Comparison of ENCODE assay signal across 9 cellular contexts in the genomic region with DNA sequence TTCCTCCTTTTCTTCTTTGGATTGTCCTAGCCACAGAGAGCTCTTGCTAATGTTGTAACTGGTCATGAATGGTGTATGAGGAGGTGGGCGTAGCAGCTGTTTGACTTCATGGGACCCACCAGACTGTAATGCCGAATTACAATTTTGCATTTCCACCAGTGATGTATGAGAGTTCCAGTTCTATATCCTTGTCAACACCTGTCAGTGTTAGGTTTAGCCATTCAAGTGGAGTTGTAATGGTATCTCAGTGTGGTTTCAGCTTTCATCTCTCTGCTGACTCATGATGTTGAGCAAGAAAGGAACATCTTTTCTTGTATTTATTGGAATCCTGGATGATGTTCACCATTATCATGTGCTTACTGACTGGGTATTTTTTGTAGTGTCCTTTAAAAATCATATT. TPM values are rescaled to one million over a fixed set of nuclear protein-coding genes. Genes with fewer than 3 reads are reported as not detected.
A peak's percentile ranks its signal among the peaks of the same experiment; 100 is the strongest.
DNase-seq lines count a peak whose midpoint lies in the region; ATAC-seq and TF ChIP-seq lines count a peak whose summit lies in the region.
"Had no signal": no experiment of that assay in that cellular context is flagged by ENCODE, and none has a peak within 500 bp of the region (broad histone marks: within the 10 kb centered on the region; RNA-seq: fewer than 3 reads in every experiment).

No MANE protein-coding gene starts in this region.

- in situ Hi-C loops in KBM-7 (cut with MboI; ENCODE audit: low pct_unique_long_range_greater_than_20kb, low sequenced_read_pairs): no loop called here

- no peaks in the 10 kb centered on the region for H3K36me3 ChIP-seq in aorta (ENCODE audit: control insufficient read depth in 1 of 2, insufficient read depth in 2 of 2, low read length in 1 of 2)

- H3K9me3 Mint-ChIP-seq in activated naive CD8-positive, alpha-beta T cell treated with anti-CD3 and anti-CD28 coated beads, Interleukin-2, amount 50 U/mL, for 24 hours: no peaks in the 10 kb centered on the region
- H3K9me3 Mint-ChIP-seq in neural crest cell: no peaks in the 10 kb centered on the region
- H3K9me3 Mint-ChIP-seq: memory B cell had no signal

- 94 to 98% methylated on average over 2 of the region's 2 CpGs for WGBS in aorta, 2 donors

- H3K36me3 Mint-ChIP-seq in activated naive CD8-positive, alpha-beta T cell treated with anti-CD3 and anti-CD28 coated beads, Interleukin-2, amount 50 U/mL, for 24 hours (ENCODE audit: low read depth): peaks cover 41% of the 10 kb centered on the region
- no peaks in the 10 kb centered on the region for H3K36me3 Mint-ChIP-seq in neural crest cell (ENCODE audit: low read depth)

- DNase-seq in GM12865 (ENCODE audit: low read depth) (peak; percentile 64), KBM-7 (peak; percentile 53), neural crest cell (ENCODE audit: low read depth, low spot score) (no peak), midbrain (lab: John Stamatoyannopoulos, UW) (no peak), aorta (no peak), COLO829 (ENCODE audit: low spot score) (no peak)
- no peak for DNase-seq in activated naive CD8-positive, alpha-beta T cell treated with anti-CD3 and anti-CD28 coated beads, Interleukin-2, amount 50 U/mL, for 24 hours

- H3K27me3 Mint-ChIP-seq in activated naive CD8-positive, alpha-beta T cell treated with anti-CD3 and anti-CD28 coated beads, Interleukin-2, amount 50 U/mL, for 24 hours: no peaks in the 10 kb centered on the region
- peaks cover 3% of the 10 kb centered on the region for H3K27me3 Mint-ChIP-seq in neural crest cell (ENCODE audit: low read depth)
- H3K27me3 Mint-ChIP-seq: memory B cell had no signal

- no peak overlapping the region for H3K27ac ChIP-seq in aorta (ENCODE audit: low read depth in 1 of 2, low read length in 2 of 2)

- H3K4me3 ChIP-seq in GM12865 (ENCODE audit: low read depth, low read length): no peak overlapping the region
- no peak overlapping the region for H3K4me3 ChIP-seq in aorta (ENCODE audit: low read length in 2 of 2)

- peak overlapping the region; percentile 97 for H3K4me3 Mint-ChIP-seq in activated naive CD8-positive, alpha-beta T cell treated with anti-CD3 and anti-CD28 coated beads, Interleukin-2, amount 50 U/mL, for 24 hours
- H3K4me3 Mint-ChIP-seq in neural crest cell: peak overlapping the region; percentile 36
- H3K4me3 Mint-ChIP-seq: memory B cell had no signal

- H3K27ac Mint-ChIP-seq in activated naive CD8-positive, alpha-beta T cell treated with anti-CD3 and anti-CD28 coated beads, Interleukin-2, amount 50 U/mL, for 24 hours: peak overlapping the region; percentile 92
- H3K27ac Mint-ChIP-seq in neural crest cell (ENCODE audit: unreplicated experiment): no peak overlapping the region
- H3K27ac Mint-ChIP-seq: memory B cell had no signal

- no peaks in the 10 kb centered on the region for H3K9me3 ChIP-seq in aorta (ENCODE audit: control insufficient read depth, low read length)

- ATAC-seq in GM21529 (IDR thresholded peaks at IDR 0.05; ENCODE audit: unreplicated experiment): peak; percentile 51
- ATAC-seq in activated naive CD8-positive, alpha-beta T cell treated with anti-CD3 and anti-CD28 coated beads, Interleukin-2, amount 50 U/mL, for 24 hours: peak; percentile 64
- no peak for ATAC-seq in aorta (ENCODE audit: low FRiP score)

- no peaks in the 10 kb centered on the region for H3K27me3 ChIP-seq in aorta (ENCODE audit: control insufficient read depth in 1 of 2, insufficient read depth in 2 of 2, low read length in 1 of 2)

- TF ChIP-seq CTCF in GM12865 (IDR thresholded peaks at IDR 0.05; ENCODE audit: insufficient read depth, low read depth, low read length, missing control alignments) (no peak), neural crest cell (conservative IDR thresholded peaks at IDR 0.05) (no peak)

- H3K4me1 ChIP-seq in aorta (ENCODE audit: control insufficient read depth in 1 of 2, insufficient read depth in 2 of 2, low read length in 2 of 2): peaks cover 0 to 7% of the 10 kb centered on the region in 2 donors

- intact Hi-C loops in aorta (cut with DNase I): loop anchor here in 1 of 2 donors (5.0 kb wide), 1 partner anchor 58 kb away; no protein-coding TSS in a partner anchor

- H3K4me1 Mint-ChIP-seq in activated naive CD8-positive, alpha-beta T cell treated with anti-CD3 and anti-CD28 coated beads, Interleukin-2, amount 50 U/mL, for 24 hours: peaks cover 85% of the 10 kb centered on the region
- H3K4me1 Mint-ChIP-seq in neural crest cell: peaks cover 76% of the 10 kb centered on the region

RNA-seq across cellular contexts. Expression of a gene that starts 5.1 kb away (rescaled TPM):
- 97.3 and 103 TPM in 2 replicates for total RNA-seq in neural crest cell
- 10 to 100 TPM; 76.8 to 82.0 TPM for total RNA-seq in aorta
- polyA plus RNA-seq in aorta: 10 to 100 TPM in 1 of 2 donors, 1 to 10 TPM in 1; 5.8 to 32.4 TPM

Comparison
In these comparisons a context has a peak if more than half of its experiments do, and no peak if none do; other contexts are left out.
1. DNase-seq: peak in GM12865 (single experiment) and KBM-7 (single experiment); none in activated naive CD8-positive, alpha-beta T cell treated with anti-CD3 and anti-CD28 coated beads, Interleukin-2, amount 50 U/mL, for 24 hours (single experiment), neural crest cell (single experiment), midbrain (single experiment), aorta (0 of 2) and COLO829 (single experiment).